Comparison of ENCODE assay signal across 13 cellular contexts in the genomic region with DNA sequence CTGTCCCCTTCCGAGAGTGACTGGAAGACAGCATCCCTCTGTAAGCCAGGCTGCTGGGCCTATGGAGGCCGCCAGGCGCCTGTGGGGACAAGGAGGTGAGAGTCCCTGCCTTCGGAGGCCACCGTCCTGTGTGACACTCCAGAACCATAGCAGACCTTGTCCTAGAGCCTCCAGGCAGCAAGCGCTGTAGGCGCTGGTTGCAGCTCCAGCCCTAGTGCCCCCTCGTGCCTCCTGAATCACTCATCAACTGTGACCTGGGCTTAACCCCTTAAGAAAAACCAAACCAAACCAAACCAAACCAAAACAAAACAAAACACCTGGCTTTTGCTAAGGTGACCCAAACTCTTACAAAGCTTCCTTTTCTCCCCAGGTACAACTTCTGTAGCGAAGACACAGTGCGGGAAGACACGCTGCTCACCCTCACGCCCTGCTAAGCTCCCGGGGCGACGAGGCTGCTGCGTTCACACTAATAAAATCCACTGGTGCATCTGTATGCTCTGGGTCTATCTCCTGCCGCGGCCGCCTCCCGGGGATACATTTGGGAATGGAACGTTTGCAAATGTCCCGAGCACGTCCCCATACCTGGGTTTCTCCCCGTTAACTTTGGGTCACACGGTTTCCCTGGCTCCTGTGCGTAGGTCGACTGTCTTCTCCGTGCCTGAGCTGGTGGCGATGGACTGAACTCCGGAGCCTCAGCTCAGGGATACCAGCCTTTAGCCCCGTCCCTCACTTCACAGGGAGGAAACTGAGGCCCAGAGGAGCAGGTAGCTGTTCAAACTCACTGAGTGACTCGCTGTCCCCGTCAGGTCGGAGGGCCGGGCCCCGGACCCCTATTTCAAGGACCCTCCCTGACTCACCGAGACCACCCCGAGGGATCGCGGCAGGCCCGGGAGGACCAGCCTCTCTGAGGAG. TPM values are rescaled to one million over a fixed set of nuclear protein-coding genes. Genes with fewer than 3 reads are reported as not detected.
DNase-seq lines count a peak whose midpoint lies in the region; ATAC-seq and TF ChIP-seq lines count a peak whose summit lies in the region.
"Had no signal": no experiment of that assay in that cellular context is flagged by ENCODE, and none has a peak within 500 bp of the region (broad histone marks: within the 10 kb centered on the region; RNA-seq: fewer than 3 reads in every experiment).

No MANE protein-coding gene starts in this region.

- no peak overlapping the region for H3K27ac ChIP-seq in right cardiac atrium (ENCODE audit: low read length)

- H3K27me3 Mint-ChIP-seq in WTC11 (ENCODE audit: low read depth) (peaks cover 18% of the 10 kb centered on the region), HFFc6 (ENCODE audit: insufficient read depth) (no peaks in the 10 kb centered on the region; the same call in 1 of the 2 replicates)

- 34% methylated on average over 41 of the region's 41 CpGs for WGBS in right cardiac atrium

- no peaks in the 10 kb centered on the region for H3K4me1 ChIP-seq in right cardiac atrium (ENCODE audit: control insufficient read depth, insufficient read depth, low read length)

- POLR2A ChIA-PET in WTC11 (lab: Charles Lee), result no interaction called here

- H3K9me3 Mint-ChIP-seq in WTC11 (peaks cover 8% of the 10 kb centered on the region), HFFc6 (peaks cover 10% of the 10 kb centered on the region; the same call in 1 of the 2 replicates)
- H3K9me3 Mint-ChIP-seq: activated CD4-positive, alpha-beta T cell treated with anti-CD3 and anti-CD28 coated beads, Interleukin-2, amount 10 ng/mL, durations not matched to agents 24 days and 14 days had no signal

- H3K4me1 Mint-ChIP-seq in WTC11 (peaks cover 9% of the 10 kb centered on the region), HFFc6 (ENCODE audit: low read depth) (no peaks in the 10 kb centered on the region)
- H3K4me1 Mint-ChIP-seq: activated CD4-positive, alpha-beta T cell treated with anti-CD3 and anti-CD28 coated beads, Interleukin-2, amount 10 ng/mL, durations not matched to agents 24 days and 14 days had no signal

- TF ChIP-seq CTCF in GM06990 (IDR thresholded peaks at IDR 0.05; ENCODE audit: insufficient read depth, low read length, poor library complexity, severe bottlenecking), result no peak
- no peak for TF ChIP-seq CTCF in WTC11 (IDR thresholded peaks at IDR 0.05)
- no peak for TF ChIP-seq CTCF in omental fat pad (IDR thresholded peaks at IDR 0.05)
- TF ChIP-seq CTCF in HFFc6 (IDR thresholded peaks at IDR 0.05), result no peak

- no peaks in the 10 kb centered on the region for H3K9me3 ChIP-seq in right cardiac atrium (ENCODE audit: control insufficient read depth, low read length)

- no peak overlapping the region for H3K27ac Mint-ChIP-seq in WTC11
- no peak overlapping the region for H3K27ac Mint-ChIP-seq in HFFc6
- H3K27ac Mint-ChIP-seq: activated CD4-positive, alpha-beta T cell treated with anti-CD3 and anti-CD28 coated beads, Interleukin-2, amount 10 ng/mL, durations not matched to agents 24 days and 14 days had no signal

- peaks cover 1% of the 10 kb centered on the region; the same call in 1 of the 2 replicates for H3K27me3 ChIP-seq in GM06990 (replicated peaks; ENCODE audit: control insufficient read depth, insufficient read depth, low read length)
- no peaks in the 10 kb centered on the region for H3K27me3 ChIP-seq in right cardiac atrium (ENCODE audit: control insufficient read depth, insufficient read depth)

- H3K4me3 ChIP-seq in GM06990 (replicated peaks; ENCODE audit: low read depth, low read length) (peak overlapping the region; percentile 27), right cardiac atrium (ENCODE audit: low read length) (peak overlapping the region; percentile 28)

- H3K4me3 Mint-ChIP-seq in WTC11, result peak overlapping the region; percentile 78
- H3K4me3 Mint-ChIP-seq in HFFc6, result no peak overlapping the region
- H3K4me3 Mint-ChIP-seq: activated CD4-positive, alpha-beta T cell treated with anti-CD3 and anti-CD28 coated beads, Interleukin-2, amount 10 ng/mL, durations not matched to agents 24 days and 14 days had no signal

- peak; percentile 13 for ATAC-seq in WTC11
- peak in 1 of 2 donors; percentile 18 for ATAC-seq in right cardiac atrium
- peak; percentile 34 for ATAC-seq in omental fat pad (ENCODE audit: low FRiP score)

- CTCF ChIA-PET in WTC11 (lab: Charles Lee), result interaction anchor here (0.7 to 1.4 kb wide), 3 partner anchors 9 to 46 kb away, joined by 4 to 8 read pairs (median 5); no protein-coding TSS in a partner anchor

- no peak for DNase-seq in GM06990 (ENCODE audit: extremely low read depth, insufficient read length)
- peak; percentile 20 for DNase-seq in WTC11 (ENCODE audit: low spot score)
- no peak for DNase-seq in right cardiac atrium
- no peak for DNase-seq in omental fat pad (ENCODE audit: low spot score)
- DNase-seq in activated T-cell treated with anti-CD3 and anti-CD28 coated beads for 4 hours, result no peak
- DNase-seq in SIG-M5 (lab: John Stamatoyannopoulos, UW), result no peak
- DNase-seq in HFFc6, result no peak
- DNase-seq in stimulated activated CD4-positive, alpha-beta T cell treated with anti-CD3 and anti-CD28 coated beads, Interleukin-12 subunit alpha, Interleukin-12 subunit beta, amount 100 ng/mL, for 4 hours, result no peak
- DNase-seq: activated CD4-positive, alpha-beta T cell treated with anti-CD3 and anti-CD28 coated beads, Interleukin-2, amount 10 ng/mL, durations not matched to agents 24 days and 14 days; AML-193 had no signal

- H3K36me3 ChIP-seq in GM06990 (ENCODE audit: control insufficient read depth, insufficient read depth, low read length), result no peaks in the 10 kb centered on the region

- H3K36me3 Mint-ChIP-seq in WTC11 (no peaks in the 10 kb centered on the region), HFFc6 (ENCODE audit: low read depth) (no peaks in the 10 kb centered on the region)

- intact Hi-C loops in right cardiac atrium (cut with DNase I), result no loop called here

TF ChIP-seq in WTC11, 78 proteins besides CTCF, POLR2A, EP300 and RAD21 (continues in another document):
- TF ChIP-seq JAZF1 (CRISPR knock-in tag; IDR thresholded peaks at IDR 0.05) (no peak), TCF7 (CRISPR knock-in tag; IDR thresholded peaks at IDR 0.05; ENCODE audit: low read depth) (no peak), RELA (CRISPR knock-in tag; IDR thresholded peaks at IDR 0.05; ENCODE audit: borderline replicate concordance) (no peak), JUN (CRISPR knock-in tag; IDR thresholded peaks at IDR 0.05) (no peak), GABPB1 (CRISPR knock-in tag; IDR thresholded peaks at IDR 0.05) (no peak), EMX1 (CRISPR knock-in tag; IDR thresholded peaks at IDR 0.05) (no peak), ZNF219 (CRISPR knock-in tag; IDR thresholded peaks at IDR 0.05; ENCODE audit: borderline replicate concordance) (no peak), FOXK1 (CRISPR knock-in tag; IDR thresholded peaks at IDR 0.05) (no peak), ZNF317 (CRISPR knock-in tag; IDR thresholded peaks at IDR 0.05; ENCODE audit: borderline replicate concordance, low read depth) (no peak)
- TF ChIP-seq, protein P1, sequence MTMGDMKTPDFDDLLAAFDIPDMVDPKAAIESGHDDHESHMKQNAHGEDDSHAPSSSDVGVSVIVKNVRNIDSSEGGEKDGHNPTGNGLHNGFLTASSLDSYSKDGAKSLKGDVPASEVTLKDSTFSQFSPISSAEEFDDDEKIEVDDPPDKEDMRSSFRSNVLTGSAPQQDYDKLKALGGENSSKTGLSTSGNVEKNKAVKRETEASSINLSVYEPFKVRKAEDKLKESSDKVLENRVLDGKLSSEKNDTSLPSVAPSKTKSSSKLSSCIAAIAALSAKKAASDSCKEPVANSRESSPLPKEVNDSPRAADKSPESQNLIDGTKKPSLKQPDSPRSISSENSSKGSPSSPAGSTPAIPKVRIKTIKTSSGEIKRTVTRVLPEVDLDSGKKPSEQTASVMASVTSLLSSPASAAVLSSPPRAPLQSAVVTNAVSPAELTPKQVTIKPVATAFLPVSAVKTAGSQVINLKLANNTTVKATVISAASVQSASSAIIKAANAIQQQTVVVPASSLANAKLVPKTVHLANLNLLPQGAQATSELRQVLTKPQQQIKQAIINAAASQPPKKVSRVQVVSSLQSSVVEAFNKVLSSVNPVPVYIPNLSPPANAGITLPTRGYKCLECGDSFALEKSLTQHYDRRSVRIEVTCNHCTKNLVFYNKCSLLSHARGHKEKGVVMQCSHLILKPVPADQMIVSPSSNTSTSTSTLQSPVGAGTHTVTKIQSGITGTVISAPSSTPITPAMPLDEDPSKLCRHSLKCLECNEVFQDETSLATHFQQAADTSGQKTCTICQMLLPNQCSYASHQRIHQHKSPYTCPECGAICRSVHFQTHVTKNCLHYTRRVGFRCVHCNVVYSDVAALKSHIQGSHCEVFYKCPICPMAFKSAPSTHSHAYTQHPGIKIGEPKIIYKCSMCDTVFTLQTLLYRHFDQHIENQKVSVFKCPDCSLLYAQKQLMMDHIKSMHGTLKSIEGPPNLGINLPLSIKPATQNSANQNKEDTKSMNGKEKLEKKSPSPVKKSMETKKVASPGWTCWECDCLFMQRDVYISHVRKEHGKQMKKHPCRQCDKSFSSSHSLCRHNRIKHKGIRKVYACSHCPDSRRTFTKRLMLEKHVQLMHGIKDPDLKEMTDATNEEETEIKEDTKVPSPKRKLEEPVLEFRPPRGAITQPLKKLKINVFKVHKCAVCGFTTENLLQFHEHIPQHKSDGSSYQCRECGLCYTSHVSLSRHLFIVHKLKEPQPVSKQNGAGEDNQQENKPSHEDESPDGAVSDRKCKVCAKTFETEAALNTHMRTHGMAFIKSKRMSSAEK (CRISPR knock-in tag; IDR thresholded peaks at IDR 0.05; ENCODE audit: borderline replicate concordance), result no peak
- TF ChIP-seq, protein P2, sequence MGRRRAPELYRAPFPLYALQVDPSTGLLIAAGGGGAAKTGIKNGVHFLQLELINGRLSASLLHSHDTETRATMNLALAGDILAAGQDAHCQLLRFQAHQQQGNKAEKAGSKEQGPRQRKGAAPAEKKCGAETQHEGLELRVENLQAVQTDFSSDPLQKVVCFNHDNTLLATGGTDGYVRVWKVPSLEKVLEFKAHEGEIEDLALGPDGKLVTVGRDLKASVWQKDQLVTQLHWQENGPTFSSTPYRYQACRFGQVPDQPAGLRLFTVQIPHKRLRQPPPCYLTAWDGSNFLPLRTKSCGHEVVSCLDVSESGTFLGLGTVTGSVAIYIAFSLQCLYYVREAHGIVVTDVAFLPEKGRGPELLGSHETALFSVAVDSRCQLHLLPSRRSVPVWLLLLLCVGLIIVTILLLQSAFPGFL (CRISPR knock-in tag; IDR thresholded peaks at IDR 0.05; ENCODE audit: borderline replicate concordance), result no peak

RNA-seq across cellular contexts. Expression of gene PNLIPRP2, which starts 11.8 kb away (rescaled TPM):
- total RNA-seq in WTC11 (2021) (0.28 to 0.76 TPM (median 0.57 TPM) in 3 replicates), right cardiac atrium (not detected), omental fat pad (not detected)
- polyA plus RNA-seq in right cardiac atrium, result not detected
- total RNA-seq in HFFc6 (2021; fragmentation: NEBNext Ultra II Directional; extraction: Animal tissue kit (Norgen Biotek cat#: 25700)), result not detected
- total RNA-seq: activated CD4-positive, alpha-beta T cell treated with anti-CD3 and anti-CD28 coated beads, Interleukin-2, amount 10 ng/mL, durations not matched to agents 24 days and 14 days; kidney; LHCN-M2 had no signal

RNA-seq across cellular contexts. Expression of gene PNLIPRP1, which starts 18.2 kb away (rescaled TPM):
- total RNA-seq in WTC11 (2021), result 0.68 to 1.2 TPM (median 0.69 TPM) in 3 replicates
- under 1 TPM in 1 of 4 donors, not detected in 3; 0.45 TPM for total RNA-seq in right cardiac atrium
- polyA plus RNA-seq in right cardiac atrium, result 0.07 TPM
- total RNA-seq in omental fat pad, result not detected
- not detected for total RNA-seq in HFFc6 (2021; fragmentation: NEBNext Ultra II Directional; extraction: Animal tissue kit (Norgen Biotek cat#: 25700))
- total RNA-seq: activated CD4-positive, alpha-beta T cell treated with anti-CD3 and anti-CD28 coated beads, Interleukin-2, amount 10 ng/mL, durations not matched to agents 24 days and 14 days; kidney; LHCN-M2; SK-MEL-5 had no signal
